1 cellular context compared by ENCODE assay signal in genomic region chr19:791605-792360, GRCh38.
TF ChIP-seq lines count a peak whose summit lies in the region.

No MANE protein-coding gene starts in this region.

TF ChIP-seq in H1, 55 proteins besides CTCF, POLR2A, EP300 and RAD21:
- TF ChIP-seq SUZ12 (IDR thresholded peaks at IDR 0.05; ENCODE audit: low read length) = no peak
- TF ChIP-seq SAP30 (IDR thresholded peaks at IDR 0.05; ENCODE audit: insufficient read depth, insufficient replicate concordance, low read length) = no peak
- TF ChIP-seq EGR1 (IDR thresholded peaks at IDR 0.05; ENCODE audit: borderline replicate concordance, low read depth, low read length) = no peak
- no peak for TF ChIP-seq HDAC6 (IDR thresholded peaks at IDR 0.05; ENCODE audit: low read depth, low read length)
- no peak for TF ChIP-seq NANOG (IDR thresholded peaks at IDR 0.05; ENCODE audit: insufficient read depth, low read depth, low read length, poor library complexity, severe bottlenecking)
- TF ChIP-seq TEAD4 (IDR thresholded peaks at IDR 0.05; ENCODE audit: low read depth, low read length) = no peak
- no peak for TF ChIP-seq RNF2 (IDR thresholded peaks at IDR 0.05; ENCODE audit: borderline replicate concordance, low read depth, low read length, missing control alignments, poor library complexity, severe bottlenecking)
- TF ChIP-seq KDM1A (IDR thresholded peaks at IDR 0.05; ENCODE audit: borderline replicate concordance, low read length) = no peak
